Comparison of ENCODE assay signal across 9 cellular contexts in the genomic region with DNA sequence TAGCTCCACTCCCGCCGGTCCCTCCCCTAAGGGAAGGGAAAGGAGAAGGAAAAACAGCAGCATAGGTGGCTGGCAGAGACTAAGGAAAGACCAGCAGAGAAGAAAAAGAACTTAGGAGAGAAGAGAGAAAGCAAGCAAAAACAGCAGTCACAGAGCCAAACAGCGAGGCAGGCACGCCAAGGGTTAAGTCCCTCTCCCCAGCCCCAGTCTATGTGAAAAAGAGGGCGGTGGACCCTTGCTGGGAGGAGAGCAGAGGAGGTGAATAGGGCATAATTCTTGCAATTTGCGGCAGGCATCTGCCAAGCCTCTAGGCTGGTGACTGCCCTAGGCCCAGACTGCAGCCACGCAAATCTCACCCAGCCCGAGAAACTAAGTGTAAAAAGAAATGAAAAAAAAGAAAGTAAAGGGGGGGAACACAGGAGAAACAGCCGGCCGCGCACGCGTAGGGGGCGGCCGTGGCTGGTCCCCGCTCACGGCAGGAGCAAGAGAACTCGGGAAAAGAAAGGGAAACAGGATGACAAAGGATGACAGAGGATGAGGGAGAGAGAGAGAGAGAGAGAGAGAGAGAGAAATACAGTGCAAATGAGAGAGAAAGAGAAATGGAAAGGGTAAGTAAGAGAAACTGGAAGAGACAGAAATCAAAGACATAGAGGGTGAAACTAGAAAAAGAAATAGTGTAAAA. TPM values are rescaled to one million over a fixed set of nuclear protein-coding genes. Genes with fewer than 3 reads are reported as not detected.
DNase-seq lines count a peak whose midpoint lies in the region; ATAC-seq and TF ChIP-seq lines count a peak whose summit lies in the region.
"Had no signal": no experiment of that assay in that cellular context is flagged by ENCODE, and none has a peak within 500 bp of the region (broad histone marks: within the 10 kb centered on the region; RNA-seq: fewer than 3 reads in every experiment).

No MANE protein-coding gene starts in this region.

- ATAC-seq in GM18505 (IDR thresholded peaks at IDR 0.05; ENCODE audit: unreplicated experiment) (peak; percentile 45), HG02798 (IDR thresholded peaks at IDR 0.05; ENCODE audit: poor library complexity, unreplicated experiment) (peak; percentile 73), gastroesophageal sphincter (peak; percentile 46)
- peak; percentile 80 for ATAC-seq in activated CD8-positive, alpha-beta T cell treated with anti-CD3 and anti-CD28 coated beads, Interleukin-2, amount 10 ng/mL, durations not matched to agents 7 days and 5 days

- H3K36me3 Mint-ChIP-seq in activated CD8-positive, alpha-beta T cell treated with anti-CD3 and anti-CD28 coated beads, Interleukin-2, amount 10 ng/mL, durations not matched to agents 7 days and 5 days (ENCODE audit: low read depth) = no peaks in the 10 kb centered on the region

- peak overlapping the region; percentile 73 for H3K4me3 Mint-ChIP-seq in activated CD8-positive, alpha-beta T cell treated with anti-CD3 and anti-CD28 coated beads, Interleukin-2, amount 10 ng/mL, durations not matched to agents 7 days and 5 days

- H3K27me3 Mint-ChIP-seq in activated CD8-positive, alpha-beta T cell treated with anti-CD3 and anti-CD28 coated beads, Interleukin-2, amount 10 ng/mL, durations not matched to agents 7 days and 5 days (ENCODE audit: low read depth) = no peaks in the 10 kb centered on the region

- peaks cover 35% of the 10 kb centered on the region for H3K4me1 Mint-ChIP-seq in activated CD8-positive, alpha-beta T cell treated with anti-CD3 and anti-CD28 coated beads, Interleukin-2, amount 10 ng/mL, durations not matched to agents 7 days and 5 days (ENCODE audit: low read depth)

- TF ChIP-seq EP300 in gastroesophageal sphincter (IDR thresholded peaks at IDR 0.05) = no peak

- peak overlapping the region; percentile 29 to 39 for H3K4me3 ChIP-seq in gastroesophageal sphincter

- H3K27ac Mint-ChIP-seq in activated CD8-positive, alpha-beta T cell treated with anti-CD3 and anti-CD28 coated beads, Interleukin-2, amount 10 ng/mL, durations not matched to agents 7 days and 5 days = peak overlapping the region; percentile 90

- no peaks in the 10 kb centered on the region for H3K36me3 ChIP-seq in gastroesophageal sphincter

- H3K9me3 Mint-ChIP-seq in activated CD8-positive, alpha-beta T cell treated with anti-CD3 and anti-CD28 coated beads, Interleukin-2, amount 10 ng/mL, durations not matched to agents 7 days and 5 days (ENCODE audit: insufficient read depth) = no peaks in the 10 kb centered on the region

- POLR2A ChIA-PET in activated CD8-positive, alpha-beta T cell treated with anti-CD3 and anti-CD28 coated beads, Interleukin-2, amount 10 ng/mL, durations not matched to agents 7 days and 5 days (lab: Charles Lee) = no interaction called here

- H3K9me3 ChIP-seq in gastroesophageal sphincter = no peaks in the 10 kb centered on the region

- CTCF ChIA-PET in activated CD8-positive, alpha-beta T cell treated with anti-CD3 and anti-CD28 coated beads, Interleukin-2, amount 10 ng/mL, durations not matched to agents 7 days and 5 days (lab: Charles Lee) = interaction anchor here (0.7 to 0.8 kb wide), 2 partner anchors 31 to 77 kb away, joined by 3 read pairs; no protein-coding TSS in a partner anchor

- H3K27me3 ChIP-seq in gastroesophageal sphincter = no peaks in the 10 kb centered on the region

- TF ChIP-seq CTCF in gastroesophageal sphincter (IDR thresholded peaks at IDR 0.05) (no peak), GM13976 (IDR thresholded peaks at IDR 0.05; ENCODE audit: borderline replicate concordance, control extremely low read depth, extremely low read depth, insufficient read depth, missing control alignments) (no peak)

- TF ChIP-seq POLR2A in GM18505 (IDR thresholded peaks at IDR 0.05; ENCODE audit: borderline replicate concordance, extremely low read depth, insufficient read depth, insufficient read length) (no peak), gastroesophageal sphincter (IDR thresholded peaks at IDR 0.05) (no peak)

- WGBS in gastroesophageal sphincter (ENCODE audit: low coverage in 1 of 2), 2 donors = 1 to 23% methylated on average over 8 to 17 of the region's 18 CpGs

- in situ Hi-C loops in GM13976 (cut with MboI; ENCODE audit: low sequenced_read_pairs, unreplicated experiment) = no loop called here

- H3K27ac ChIP-seq in gastroesophageal sphincter = peak overlapping the region in 3 of 4 donors; percentile 15 to 73 (median 70)

- H3K4me1 ChIP-seq in gastroesophageal sphincter = no peaks in the 10 kb centered on the region

- peak; percentile 34 for DNase-seq in activated CD8-positive, alpha-beta T cell treated with anti-CD3 and anti-CD28 coated beads, Interleukin-2, amount 10 ng/mL, durations not matched to agents 7 days and 5 days
- peak; percentile 2 to 3 for DNase-seq in stimulated activated CD4-positive, alpha-beta T cell treated with anti-CD3 and anti-CD28 coated beads, Interleukin-4, amount 100 ng/mL, for 4 hours
- DNase-seq in NCI-H1417 treated with DMSO at 0.1 percent for 48 hours (lab: John Stamatoyannopoulos, UW) (no peak), DMS53 treated with DMSO at 0.1 percent for 48 hours (lab: John Stamatoyannopoulos, UW; ENCODE audit: unreplicated experiment) (no peak), GM13976 (ENCODE audit: low spot score) (no peak)

RNA-seq across cellular contexts. Expression of a gene that starts 48.6 kb away (rescaled TPM):
- total RNA-seq in activated CD8-positive, alpha-beta T cell treated with anti-CD3 and anti-CD28 coated beads, Interleukin-2, amount 10 ng/mL, durations not matched to agents 7 days and 5 days = not detected
- not detected for total RNA-seq in gastroesophageal sphincter
- total RNA-seq: T-helper 1 cell treated with Interleukin-12 subunit alpha and Interleukin-12 subunit beta and Interleukin-4 antibody, amounts not matched to agents 30 ng/mL and 1 ng/mL, for 36 hours had no signal

RNA-seq across cellular contexts. Expression of a gene that starts 50.6 kb away (rescaled TPM):
- not detected for total RNA-seq in activated CD8-positive, alpha-beta T cell treated with anti-CD3 and anti-CD28 coated beads, Interleukin-2, amount 10 ng/mL, durations not matched to agents 7 days and 5 days
- total RNA-seq in gastroesophageal sphincter = not detected
- total RNA-seq: T-helper 1 cell treated with Interleukin-12 subunit alpha and Interleukin-12 subunit beta and Interleukin-4 antibody, amounts not matched to agents 30 ng/mL and 1 ng/mL, for 36 hours had no signal

RNA-seq across cellular contexts. Expression of a gene that starts 56.5 kb away (rescaled TPM):
- total RNA-seq in activated CD8-positive, alpha-beta T cell treated with anti-CD3 and anti-CD28 coated beads, Interleukin-2, amount 10 ng/mL, durations not matched to agents 7 days and 5 days = under 1 TPM; 0.78 to 0.90 TPM
- total RNA-seq in gastroesophageal sphincter = 1 to 10 TPM; 1.5 to 2.3 (median 2.0) TPM

Comparison
In these comparisons a context has a peak if more than half of its experiments do, and no peak if none do; other contexts are left out.
1. DNase-seq: peak in activated CD8-positive, alpha-beta T cell treated with anti-CD3 and anti-CD28 coated beads, Interleukin-2, amount 10 ng/mL, durations not matched to agents 7 days and 5 days (single experiment) and stimulated activated CD4-positive, alpha-beta T cell treated with anti-CD3 and anti-CD28 coated beads, Interleukin-4, amount 100 ng/mL, for 4 hours (2 of 2); none in NCI-H1417 treated with DMSO at 0.1 percent for 48 hours (single experiment), DMS53 treated with DMSO at 0.1 percent for 48 hours (single experiment) and GM13976 (single experiment).
2. Peak in every context shown above with its lines, with median percentiles within 50 percentile points of each other: ATAC-seq.